11 cellular contexts compared by ENCODE assay signal in the genomic region with DNA sequence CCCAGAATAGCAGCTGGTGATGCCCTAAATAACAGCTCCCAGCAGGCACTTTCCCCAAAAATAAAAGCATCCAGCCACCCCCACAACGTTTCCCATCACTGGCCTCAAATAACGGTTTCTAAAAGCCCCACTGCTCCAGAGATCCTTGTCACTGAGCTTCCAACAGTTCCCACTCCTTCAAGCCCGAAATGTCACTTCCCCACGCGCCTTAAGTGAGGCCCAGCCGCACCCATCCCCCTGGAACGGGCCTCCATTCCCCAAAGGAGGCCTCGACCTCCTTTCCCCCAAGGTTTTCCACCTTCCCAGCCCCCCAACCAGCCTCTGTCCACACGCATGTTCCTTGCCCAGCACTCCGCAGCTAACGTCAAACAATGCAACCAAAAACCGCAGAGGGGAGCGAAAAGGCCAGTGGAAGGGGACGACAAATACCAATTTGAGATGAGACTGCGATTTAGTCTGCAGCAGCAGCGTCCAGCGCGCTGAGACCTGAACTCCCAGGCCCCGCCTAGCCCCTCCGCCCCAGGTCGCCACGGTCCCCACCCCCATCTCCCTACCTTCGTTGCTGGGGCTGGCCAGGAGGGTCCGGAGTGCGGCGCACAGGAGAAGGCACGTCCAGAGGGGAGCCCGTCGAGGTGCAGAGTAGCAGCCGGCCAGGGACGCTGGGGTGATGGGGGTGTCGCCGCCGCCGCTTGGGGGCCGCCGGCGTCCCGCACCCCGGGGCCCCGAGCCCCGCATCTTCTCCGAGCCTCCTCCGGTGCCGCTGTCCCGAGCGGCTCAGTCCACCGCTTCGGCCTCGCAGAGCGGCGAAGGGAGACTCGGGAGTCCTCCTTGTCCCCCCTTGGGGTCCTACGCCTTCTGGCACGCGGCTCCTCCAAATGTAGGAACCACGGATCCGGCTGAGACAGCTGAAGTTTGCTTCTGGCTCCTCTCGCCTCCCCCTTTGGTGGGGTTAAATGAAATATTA. TPM values are rescaled to one million over a fixed set of nuclear protein-coding genes. Genes with fewer than 3 reads are reported as not detected.
DNase-seq lines count a peak whose midpoint lies in the region; ATAC-seq, FAIRE-seq and TF ChIP-seq lines count a peak whose summit lies in the region.
"Had no signal": no experiment of that assay in that cellular context is flagged by ENCODE, and none has a peak within 500 bp of the region (broad histone marks: within the 10 kb centered on the region; RNA-seq: fewer than 3 reads in every experiment).

No MANE protein-coding gene starts in this region.

- TF ChIP-seq RAD21 in HepG2 (CRISPR knock-in tag; IDR thresholded peaks at IDR 0.05), result no peak

- no peak for FAIRE-seq in HepG2 (lab: Jason Lieb, UNC)

- intact Hi-C loops in HepG2 (cut with micrococcal nuclease; ENCODE audit: unreplicated experiment), result no loop called here

- H3K27ac ChIP-seq in HepG2 (ENCODE audit: extremely low read length, insufficient read depth, low read length), result no peak overlapping the region
- no peak overlapping the region for H3K27ac ChIP-seq in thoracic aorta

- no peaks in the 10 kb centered on the region for H3K79me2 ChIP-seq in HepG2 (ENCODE audit: insufficient read depth, low read length)

- peak overlapping the region; percentile 52 to 55 for H3K4me3 ChIP-seq in cardiac fibroblast (replicated peaks in 1 of 2; ENCODE audit: low read depth in 2 of 2, low read length in 2 of 2)
- no peak overlapping the region for H3K4me3 ChIP-seq in HepG2 (replicated peaks in 1 of 3; ENCODE audit: insufficient read depth in 1 of 3, low read depth in 2 of 3, low read length in 3 of 3)
- peak overlapping the region; percentile 72 for H3K4me3 ChIP-seq in thoracic aorta

- H3K9ac ChIP-seq in HepG2 (ENCODE audit: insufficient read depth, low read depth, low read length), result no peak overlapping the region

- DNase-seq in NCI-H2171 treated with DMSO at 0.1 percent for 48 hours (lab: John Stamatoyannopoulos, UW) (peak; percentile 29), NCI-H2171 (lab: John Stamatoyannopoulos, UW) (no peak), cardiac fibroblast (ENCODE audit: low read depth in 2 of 2) (peak; percentile 18 to 43), HepG2 (ENCODE audit: low spot score) (no peak), thoracic aorta (ENCODE audit: low spot score) (no peak), G401 (ENCODE audit: low spot score) (no peak)
- DNase-seq: activated effector memory CD4-positive, alpha-beta T cell treated with Interleukin-2 at 50 U/mL for 16 hours; AML-193; naive thymus-derived CD4-positive, alpha-beta T cell had no signal

- in situ Hi-C loops in HepG2 (cut with HindIII; ENCODE audit: extremely low pct_ligation_motif_present, low pct_unique_long_range_greater_than_20kb), result no loop called here
- in situ Hi-C loops in G401 (cut with HindIII; ENCODE audit: low sequenced_read_pairs), result no loop called here

- H3K4me2 ChIP-seq in HepG2 (ENCODE audit: low read depth, low read length), result no peak overlapping the region

- POLR2A ChIA-PET in HepG2 (lab: Yijun Ruan, JAX), result no interaction called here

- BruUV-seq in HepG2 (replicated peaks; lab: Mats Ljungman, UMichigan), result no TSS peak

- peak; percentile 14; the same call in 1 of the 3 replicates for ATAC-seq in HepG2
- ATAC-seq in thoracic aorta (ENCODE audit: insufficient number of reproducible peaks, low FRiP score, low read depth), result peak; percentile 8
- no peak for ATAC-seq in activated CD4-positive, CD25-positive, alpha-beta regulatory T cell treated with anti-CD3 and anti-CD28 coated beads, Interleukin-2, amount 50 U/mL, for 24 hours
- ATAC-seq in GM21717 (IDR thresholded peaks at IDR 0.05; ENCODE audit: unreplicated experiment), result no peak
- ATAC-seq: naive thymus-derived CD4-positive, alpha-beta T cell had no signal

- TF ChIP-seq CTCF in cardiac fibroblast (IDR thresholded peaks at IDR 0.05; ENCODE audit: low read depth, low read length) (no peak), HepG2 (CRISPR knock-in tag; IDR thresholded peaks at IDR 0.05) (no peak), thoracic aorta (IDR thresholded peaks at IDR 0.05) (no peak)

- TF ChIP-seq EP300 in HepG2 (IDR thresholded peaks at IDR 0.05; ENCODE audit: low read depth in 2 of 2, low read length in 2 of 2) (no peak), HepG2 (CRISPR knock-in tag; IDR thresholded peaks at IDR 0.05; ENCODE audit: borderline replicate concordance) (no peak)

- H2AFZ ChIP-seq in HepG2 (ENCODE audit: low read length), result no peak overlapping the region

- no peaks in the 10 kb centered on the region for H4K20me1 ChIP-seq in HepG2 (ENCODE audit: insufficient read depth, low read length)

- H3K9me3 ChIP-seq in HepG2 (ENCODE audit: low read length) (no peaks in the 10 kb centered on the region), thoracic aorta (no peaks in the 10 kb centered on the region)

- H3K27me3 ChIP-seq in HepG2 (ENCODE audit: control insufficient read depth in 1 of 2, insufficient read depth in 2 of 2, low read length in 2 of 2) (peaks cover 3 to 27% of the 10 kb centered on the region in 2 experiments; a peak in 2 of 5 replicates), thoracic aorta (replicated peaks; ENCODE audit: insufficient read depth) (peaks cover 12% of the 10 kb centered on the region)

- H3K4me1 ChIP-seq in HepG2 (ENCODE audit: insufficient read depth, low read length) (peaks cover 19% of the 10 kb centered on the region), thoracic aorta (ENCODE audit: control insufficient read depth in 1 of 2, low read depth in 2 of 2) (peaks cover 16 to 37% of the 10 kb centered on the region in 2 donors)

- WGBS in HepG2 (ENCODE audit: low lambda C conversion rate), result 49% methylated on average over 28 of the region's 59 CpGs

- no peaks in the 10 kb centered on the region for H3K36me3 ChIP-seq in HepG2 (replicated peaks in 1 of 2; ENCODE audit: control insufficient read depth in 1 of 2, insufficient read depth in 2 of 2, low read length in 2 of 2)
- H3K36me3 ChIP-seq in thoracic aorta, result no peaks in the 10 kb centered on the region

- TF ChIP-seq POLR2A in HepG2 (IDR thresholded peaks at IDR 0.05; ENCODE audit: insufficient read depth in 1 of 2, low read depth in 2 of 2, low read length in 2 of 2), result no peak

- CTCF ChIA-PET in HepG2 (lab: Yijun Ruan, JAX; ENCODE audit: low intra/inter-chr PET ratio, low total read pairs), result no interaction called here

TF ChIP-seq in HepG2, 621 proteins besides CTCF, POLR2A, EP300 and RAD21:
- no peak for TF ChIP-seq GPN1 (CRISPR knock-in tag; IDR thresholded peaks at IDR 0.05; ENCODE audit: borderline replicate concordance)
- no peak for TF ChIP-seq ZNF484 (CRISPR knock-in tag; IDR thresholded peaks at IDR 0.05; ENCODE audit: borderline replicate concordance, low read depth)
- TF ChIP-seq ZNF777 (CRISPR knock-in tag; IDR thresholded peaks at IDR 0.05), result no peak
- TF ChIP-seq TBP (CRISPR knock-in tag; IDR thresholded peaks at IDR 0.05), result no peak
- TF ChIP-seq PRPF4 (IDR thresholded peaks at IDR 0.05; ENCODE audit: low read depth, low read length, poor library complexity, severe bottlenecking), result no peak
- no peak for TF ChIP-seq TOPORS (CRISPR knock-in tag; IDR thresholded peaks at IDR 0.05)

RNA-seq across cellular contexts. Expression of a gene that starts 1.0 kb away (rescaled TPM):
- total RNA-seq in HepG2 (2016; rRNA removed; fragmentation: Illumina TruSeq; extraction: Trizol), result not detected in 2 replicates
- not detected in 2 replicates for total RNA-seq in HepG2 (2016; cell fraction: cytosol; rRNA removed; fragmentation: Illumina TruSeq; extraction: Trizol; ENCODE audit: low read depth)
- total RNA-seq in HepG2 (2016; cell fraction: insoluble cytoplasmic fraction; rRNA removed; fragmentation: Illumina TruSeq; extraction: Trizol), result not detected in 2 replicates
- total RNA-seq in HepG2 (2016; cell fraction: membrane; rRNA removed; fragmentation: Illumina TruSeq; extraction: Trizol), result not detected in 2 replicates
- total RNA-seq in HepG2 (2016; cell fraction: nucleus; rRNA removed; fragmentation: Illumina TruSeq; extraction: Trizol), result not detected in 2 replicates
- not detected in 2 replicates for polyA plus RNA-seq in HepG2 (2011; rRNA removed)
- not detected in 2 replicates for polyA plus RNA-seq in HepG2 (2011; cell fraction: cytosol; rRNA removed)
- polyA plus RNA-seq in HepG2 (2011; cell fraction: nucleus; rRNA removed), result not detected in 2 replicates
- not detected in 2 replicates for polyA plus RNA-seq in HepG2 (2012)
- not detected in 2 replicates for polyA plus RNA-seq in HepG2 (2016; cell fraction: cytosol; fragmentation: Illumina TruSeq; extraction: Trizol; ENCODE audit: low read depth)
- polyA plus RNA-seq in HepG2 (2016; cell fraction: insoluble cytoplasmic fraction; fragmentation: Illumina TruSeq; extraction: Trizol; ENCODE audit: low read depth), result not detected in 2 replicates
- not detected in 2 replicates for polyA plus RNA-seq in HepG2 (2016; cell fraction: membrane; fragmentation: Illumina TruSeq; extraction: Trizol; ENCODE audit: low read depth)
- polyA plus RNA-seq in HepG2 (2016; cell fraction: nucleus; fragmentation: Illumina TruSeq; extraction: Trizol; ENCODE audit: insufficient read depth, low read depth), result not detected in 2 replicates
- polyA minus RNA-seq in HepG2 (2011; rRNA and poly(A)+ RNA removed; ENCODE audit: low replicate concordance), result not detected in 2 replicates
- polyA minus RNA-seq in HepG2 (2011; cell fraction: cytosol; rRNA and poly(A)+ RNA removed), result not detected in 2 replicates
- not detected in 2 replicates for polyA minus RNA-seq in HepG2 (2011; cell fraction: nucleus; rRNA and poly(A)+ RNA removed)
- total RNA-seq in thoracic aorta, result under 1 TPM; 0.27 to 0.92 TPM
- total RNA-seq in G401 (2014; rRNA removed; shearing (Covaris generic)), result 0.06 and 0.24 TPM in 2 replicates
- total RNA-seq: naive thymus-derived CD4-positive, alpha-beta T cell had no signal
- polyA plus RNA-seq: naive thymus-derived CD4-positive, alpha-beta T cell had no signal

Comparison
In these comparisons a context has a peak if more than half of its experiments do, and no peak if none do; other contexts are left out.
1. DNase-seq: peak in NCI-H2171 treated with DMSO at 0.1 percent for 48 hours (single experiment) and cardiac fibroblast (2 of 2); none in NCI-H2171 (single experiment), HepG2 (single experiment), thoracic aorta (single experiment) and G401 (single experiment).
2. H3K4me3 ChIP-seq: peak in cardiac fibroblast (2 of 2) and thoracic aorta (single experiment); none in HepG2 (0 of 3).
3. ATAC-seq: peak in HepG2 (single experiment) and thoracic aorta (single experiment); none in activated CD4-positive, CD25-positive, alpha-beta regulatory T cell treated with anti-CD3 and anti-CD28 coated beads, Interleukin-2, amount 50 U/mL, for 24 hours (0 of 2) and GM21717 (single experiment).